In the genomic region with DNA sequence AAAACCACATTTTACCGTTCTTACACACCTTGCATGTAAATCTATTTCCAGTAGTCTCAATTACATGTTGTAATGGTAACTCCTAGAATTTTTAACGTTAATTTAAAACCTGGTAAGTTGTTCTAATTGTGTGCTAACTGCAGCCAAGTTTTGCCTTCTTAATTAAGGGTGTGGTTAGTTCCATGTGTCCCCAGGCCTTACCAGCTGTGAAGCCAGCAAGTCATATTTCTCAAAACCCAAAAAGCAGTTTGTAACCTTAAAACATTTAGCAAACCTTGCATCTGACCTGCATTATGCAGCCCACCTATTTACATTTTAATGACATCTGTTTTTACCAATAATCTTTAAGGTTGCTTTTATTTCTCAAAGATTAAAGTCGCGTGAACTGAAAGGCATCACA, we compare ENCODE assay signal across 1 cellular context.
A peak's percentile ranks its signal among the peaks of the same experiment; 100 is the strongest.
TF ChIP-seq lines count a peak whose summit lies in the region.

No MANE protein-coding gene starts in this region.

TF ChIP-seq in K562, 482 proteins besides CTCF, POLR2A, EP300 and RAD21:
- TF ChIP-seq, protein P1, sequence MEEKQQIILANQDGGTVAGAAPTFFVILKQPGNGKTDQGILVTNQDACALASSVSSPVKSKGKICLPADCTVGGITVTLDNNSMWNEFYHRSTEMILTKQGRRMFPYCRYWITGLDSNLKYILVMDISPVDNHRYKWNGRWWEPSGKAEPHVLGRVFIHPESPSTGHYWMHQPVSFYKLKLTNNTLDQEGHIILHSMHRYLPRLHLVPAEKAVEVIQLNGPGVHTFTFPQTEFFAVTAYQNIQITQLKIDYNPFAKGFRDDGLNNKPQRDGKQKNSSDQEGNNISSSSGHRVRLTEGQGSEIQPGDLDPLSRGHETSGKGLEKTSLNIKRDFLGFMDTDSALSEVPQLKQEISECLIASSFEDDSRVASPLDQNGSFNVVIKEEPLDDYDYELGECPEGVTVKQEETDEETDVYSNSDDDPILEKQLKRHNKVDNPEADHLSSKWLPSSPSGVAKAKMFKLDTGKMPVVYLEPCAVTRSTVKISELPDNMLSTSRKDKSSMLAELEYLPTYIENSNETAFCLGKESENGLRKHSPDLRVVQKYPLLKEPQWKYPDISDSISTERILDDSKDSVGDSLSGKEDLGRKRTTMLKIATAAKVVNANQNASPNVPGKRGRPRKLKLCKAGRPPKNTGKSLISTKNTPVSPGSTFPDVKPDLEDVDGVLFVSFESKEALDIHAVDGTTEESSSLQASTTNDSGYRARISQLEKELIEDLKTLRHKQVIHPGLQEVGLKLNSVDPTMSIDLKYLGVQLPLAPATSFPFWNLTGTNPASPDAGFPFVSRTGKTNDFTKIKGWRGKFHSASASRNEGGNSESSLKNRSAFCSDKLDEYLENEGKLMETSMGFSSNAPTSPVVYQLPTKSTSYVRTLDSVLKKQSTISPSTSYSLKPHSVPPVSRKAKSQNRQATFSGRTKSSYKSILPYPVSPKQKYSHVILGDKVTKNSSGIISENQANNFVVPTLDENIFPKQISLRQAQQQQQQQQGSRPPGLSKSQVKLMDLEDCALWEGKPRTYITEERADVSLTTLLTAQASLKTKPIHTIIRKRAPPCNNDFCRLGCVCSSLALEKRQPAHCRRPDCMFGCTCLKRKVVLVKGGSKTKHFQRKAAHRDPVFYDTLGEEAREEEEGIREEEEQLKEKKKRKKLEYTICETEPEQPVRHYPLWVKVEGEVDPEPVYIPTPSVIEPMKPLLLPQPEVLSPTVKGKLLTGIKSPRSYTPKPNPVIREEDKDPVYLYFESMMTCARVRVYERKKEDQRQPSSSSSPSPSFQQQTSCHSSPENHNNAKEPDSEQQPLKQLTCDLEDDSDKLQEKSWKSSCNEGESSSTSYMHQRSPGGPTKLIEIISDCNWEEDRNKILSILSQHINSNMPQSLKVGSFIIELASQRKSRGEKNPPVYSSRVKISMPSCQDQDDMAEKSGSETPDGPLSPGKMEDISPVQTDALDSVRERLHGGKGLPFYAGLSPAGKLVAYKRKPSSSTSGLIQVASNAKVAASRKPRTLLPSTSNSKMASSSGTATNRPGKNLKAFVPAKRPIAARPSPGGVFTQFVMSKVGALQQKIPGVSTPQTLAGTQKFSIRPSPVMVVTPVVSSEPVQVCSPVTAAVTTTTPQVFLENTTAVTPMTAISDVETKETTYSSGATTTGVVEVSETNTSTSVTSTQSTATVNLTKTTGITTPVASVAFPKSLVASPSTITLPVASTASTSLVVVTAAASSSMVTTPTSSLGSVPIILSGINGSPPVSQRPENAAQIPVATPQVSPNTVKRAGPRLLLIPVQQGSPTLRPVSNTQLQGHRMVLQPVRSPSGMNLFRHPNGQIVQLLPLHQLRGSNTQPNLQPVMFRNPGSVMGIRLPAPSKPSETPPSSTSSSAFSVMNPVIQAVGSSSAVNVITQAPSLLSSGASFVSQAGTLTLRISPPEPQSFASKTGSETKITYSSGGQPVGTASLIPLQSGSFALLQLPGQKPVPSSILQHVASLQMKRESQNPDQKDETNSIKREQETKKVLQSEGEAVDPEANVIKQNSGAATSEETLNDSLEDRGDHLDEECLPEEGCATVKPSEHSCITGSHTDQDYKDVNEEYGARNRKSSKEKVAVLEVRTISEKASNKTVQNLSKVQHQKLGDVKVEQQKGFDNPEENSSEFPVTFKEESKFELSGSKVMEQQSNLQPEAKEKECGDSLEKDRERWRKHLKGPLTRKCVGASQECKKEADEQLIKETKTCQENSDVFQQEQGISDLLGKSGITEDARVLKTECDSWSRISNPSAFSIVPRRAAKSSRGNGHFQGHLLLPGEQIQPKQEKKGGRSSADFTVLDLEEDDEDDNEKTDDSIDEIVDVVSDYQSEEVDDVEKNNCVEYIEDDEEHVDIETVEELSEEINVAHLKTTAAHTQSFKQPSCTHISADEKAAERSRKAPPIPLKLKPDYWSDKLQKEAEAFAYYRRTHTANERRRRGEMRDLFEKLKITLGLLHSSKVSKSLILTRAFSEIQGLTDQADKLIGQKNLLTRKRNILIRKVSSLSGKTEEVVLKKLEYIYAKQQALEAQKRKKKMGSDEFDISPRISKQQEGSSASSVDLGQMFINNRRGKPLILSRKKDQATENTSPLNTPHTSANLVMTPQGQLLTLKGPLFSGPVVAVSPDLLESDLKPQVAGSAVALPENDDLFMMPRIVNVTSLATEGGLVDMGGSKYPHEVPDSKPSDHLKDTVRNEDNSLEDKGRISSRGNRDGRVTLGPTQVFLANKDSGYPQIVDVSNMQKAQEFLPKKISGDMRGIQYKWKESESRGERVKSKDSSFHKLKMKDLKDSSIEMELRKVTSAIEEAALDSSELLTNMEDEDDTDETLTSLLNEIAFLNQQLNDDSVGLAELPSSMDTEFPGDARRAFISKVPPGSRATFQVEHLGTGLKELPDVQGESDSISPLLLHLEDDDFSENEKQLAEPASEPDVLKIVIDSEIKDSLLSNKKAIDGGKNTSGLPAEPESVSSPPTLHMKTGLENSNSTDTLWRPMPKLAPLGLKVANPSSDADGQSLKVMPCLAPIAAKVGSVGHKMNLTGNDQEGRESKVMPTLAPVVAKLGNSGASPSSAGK (IDR thresholded peaks at IDR 0.05), result peak; percentile 65
- TF ChIP-seq L3MBTL2 (IDR thresholded peaks at IDR 0.05) (peak; percentile 61), DACH1 (IDR thresholded peaks at IDR 0.05; ENCODE audit: partially characterized antibody) (peak; percentile 26), SIN3A (IDR thresholded peaks at IDR 0.05; ENCODE audit: borderline replicate concordance in 2 of 2, control insufficient read depth in 1 of 2, low read depth in 2 of 2, low read length in 2 of 2) (peak in 1 of 2 experiments; percentile 58; a peak in 1 of 4 replicates), CREB3L1 (IDR thresholded peaks at IDR 0.05; ENCODE audit: borderline replicate concordance, low read depth) (peak; percentile 9; the same call in 1 of the 2 replicates), MITF (IDR thresholded peaks at IDR 0.05) (no peak), E2F5 (CRISPR knock-in tag; IDR thresholded peaks at IDR 0.05) (no peak)
